10 cellular contexts compared by ENCODE assay signal in genomic region chr18:42048150-42048549, GRCh38.
DNase-seq lines count a peak whose midpoint lies in the region; FAIRE-seq and TF ChIP-seq lines count a peak whose summit lies in the region.
"Had no signal": no experiment of that assay in that cellular context is flagged by ENCODE, and none has a peak within 500 bp of the region (broad histone marks: within the 10 kb centered on the region; RNA-seq: fewer than 3 reads in every experiment).

No MANE protein-coding gene starts in this region.

- no peak overlapping the region for H2AFZ ChIP-seq in ACC112 (ENCODE audit: low read length, unreplicated experiment)

- no peaks in the 10 kb centered on the region for H3K9me3 ChIP-seq in adipocyte (ENCODE audit: control insufficient read depth, low read length)
- H3K9me3 ChIP-seq in kidney (ENCODE audit: control insufficient read depth in 1 of 2, low read length in 2 of 2): no peaks in the 10 kb centered on the region
- H3K9me3 ChIP-seq in esophagus squamous epithelium: no peaks in the 10 kb centered on the region
- H3K9me3 ChIP-seq: SJSA1 had no signal

- peaks cover 27% of the 10 kb centered on the region for H3K4me1 ChIP-seq in ACC112 (ENCODE audit: control insufficient read depth, insufficient read depth, low read length, unreplicated experiment)
- H3K4me1 ChIP-seq in adipocyte (ENCODE audit: control insufficient read depth, insufficient read depth, low read length): peaks cover 25% of the 10 kb centered on the region
- H3K4me1 ChIP-seq in kidney (ENCODE audit: control insufficient read depth in 1 of 2, insufficient read depth in 1 of 2, low read depth in 1 of 2, low read length in 2 of 2): peaks cover 4 to 8% of the 10 kb centered on the region in 2 donors
- H3K4me1 ChIP-seq in esophagus squamous epithelium: peaks cover 0 to 11% (median 5%) of the 10 kb centered on the region in 3 donors

- no peak for TF ChIP-seq POLR2A in esophagus squamous epithelium (IDR thresholded peaks at IDR 0.05)

- H3K9ac ChIP-seq in adipocyte (ENCODE audit: low read length) (no peak overlapping the region), kidney (ENCODE audit: low read length in 2 of 2) (no peak overlapping the region)

- H3K27ac ChIP-seq in ACC112 (ENCODE audit: low read depth, low read length) (peak overlapping the region; percentile 79), kidney (ENCODE audit: low read depth in 2 of 2, low read length in 2 of 2) (peak overlapping the region in 1 of 2 donors; percentile 13), esophagus squamous epithelium (peak overlapping the region in 1 of 4 donors; percentile 31)
- H3K27ac ChIP-seq: C4-2B, SJSA1 had no signal

- peak; percentile 90 for DNase-seq in HT1080 (ENCODE audit: low read depth)
- peak; percentile 93 for DNase-seq in adipocyte (ENCODE audit: low read depth)
- DNase-seq in kidney: no peak
- DNase-seq in stimulated activated CD4-positive, alpha-beta T cell treated with anti-CD3 and anti-CD28 coated beads, Interleukin-4, amount 100 ng/mL, for 4 hours: no peak
- no peak for DNase-seq in cardiac septum (ENCODE audit: low spot score)
- DNase-seq in DMS 273 (lab: John Stamatoyannopoulos, UW; ENCODE audit: unreplicated experiment): no peak
- no peak for DNase-seq in esophagus squamous epithelium (lab: John Stamatoyannopoulos, UW)

- H3K4me3 ChIP-seq in ACC112 (ENCODE audit: low read depth, low read length): no peak overlapping the region; the same call in 1 of the 2 replicates
- peak overlapping the region; percentile 2 for H3K4me3 ChIP-seq in adipocyte (ENCODE audit: low read length)
- no peak overlapping the region for H3K4me3 ChIP-seq in kidney (ENCODE audit: low read length in 2 of 2)
- H3K4me3 ChIP-seq in esophagus squamous epithelium: no peak overlapping the region
- H3K4me3 ChIP-seq: SJSA1 had no signal

- H3K79me2 ChIP-seq in ACC112 (ENCODE audit: control insufficient read depth, insufficient read depth, low read length, unreplicated experiment): no peaks in the 10 kb centered on the region

- intact Hi-C loops in kidney (cut with DNase I): no loop called here
- intact Hi-C loops in cardiac septum (cut with DNase I): no loop called here
- intact Hi-C loops in esophagus squamous epithelium (cut with DNase I): no loop called here

- no peak for TF ChIP-seq CTCF in kidney (IDR thresholded peaks at IDR 0.05; ENCODE audit: borderline replicate concordance, extremely low read depth, insufficient read depth)
- TF ChIP-seq CTCF in esophagus squamous epithelium (IDR thresholded peaks at IDR 0.05): no peak

- H3K36me3 ChIP-seq in ACC112 (ENCODE audit: insufficient read depth, low read length): peaks cover 11% of the 10 kb centered on the region
- H3K36me3 ChIP-seq in adipocyte (ENCODE audit: control insufficient read depth, insufficient read depth, low read length, severe bottlenecking): peaks cover 59% of the 10 kb centered on the region
- H3K36me3 ChIP-seq in kidney (ENCODE audit: control insufficient read depth in 1 of 2, insufficient read depth in 2 of 2, low read length in 2 of 2): peaks cover 0 to 6% of the 10 kb centered on the region in 2 donors
- peaks cover 0 to 50% (median 0%) of the 10 kb centered on the region in 3 donors for H3K36me3 ChIP-seq in esophagus squamous epithelium

- FAIRE-seq in kidney (lab: Jason Lieb, UNC): peak; percentile 56

- 21 to 68% methylated on average over 2 of the region's 2 CpGs for WGBS in esophagus squamous epithelium, 2 donors

- no peaks in the 10 kb centered on the region for H3K27me3 ChIP-seq in ACC112 (ENCODE audit: insufficient read depth, low read length)
- no peaks in the 10 kb centered on the region for H3K27me3 ChIP-seq in adipocyte (replicated peaks; ENCODE audit: control insufficient read depth, insufficient read depth, low read length)
- H3K27me3 ChIP-seq in esophagus squamous epithelium: no peaks in the 10 kb centered on the region
- H3K27me3 ChIP-seq: SJSA1 had no signal

Comparison
In these comparisons a context has a peak if more than half of its experiments do, and no peak if none do; other contexts are left out.
1. DNase-seq: peak in HT1080 (single experiment) and adipocyte (single experiment); none in kidney (single experiment), stimulated activated CD4-positive, alpha-beta T cell treated with anti-CD3 and anti-CD28 coated beads, Interleukin-4, amount 100 ng/mL, for 4 hours (0 of 2), cardiac septum (single experiment), DMS 273 (single experiment) and esophagus squamous epithelium (single experiment).